Comparison of ENCODE assay signal across 1 cellular context in the genomic region with DNA sequence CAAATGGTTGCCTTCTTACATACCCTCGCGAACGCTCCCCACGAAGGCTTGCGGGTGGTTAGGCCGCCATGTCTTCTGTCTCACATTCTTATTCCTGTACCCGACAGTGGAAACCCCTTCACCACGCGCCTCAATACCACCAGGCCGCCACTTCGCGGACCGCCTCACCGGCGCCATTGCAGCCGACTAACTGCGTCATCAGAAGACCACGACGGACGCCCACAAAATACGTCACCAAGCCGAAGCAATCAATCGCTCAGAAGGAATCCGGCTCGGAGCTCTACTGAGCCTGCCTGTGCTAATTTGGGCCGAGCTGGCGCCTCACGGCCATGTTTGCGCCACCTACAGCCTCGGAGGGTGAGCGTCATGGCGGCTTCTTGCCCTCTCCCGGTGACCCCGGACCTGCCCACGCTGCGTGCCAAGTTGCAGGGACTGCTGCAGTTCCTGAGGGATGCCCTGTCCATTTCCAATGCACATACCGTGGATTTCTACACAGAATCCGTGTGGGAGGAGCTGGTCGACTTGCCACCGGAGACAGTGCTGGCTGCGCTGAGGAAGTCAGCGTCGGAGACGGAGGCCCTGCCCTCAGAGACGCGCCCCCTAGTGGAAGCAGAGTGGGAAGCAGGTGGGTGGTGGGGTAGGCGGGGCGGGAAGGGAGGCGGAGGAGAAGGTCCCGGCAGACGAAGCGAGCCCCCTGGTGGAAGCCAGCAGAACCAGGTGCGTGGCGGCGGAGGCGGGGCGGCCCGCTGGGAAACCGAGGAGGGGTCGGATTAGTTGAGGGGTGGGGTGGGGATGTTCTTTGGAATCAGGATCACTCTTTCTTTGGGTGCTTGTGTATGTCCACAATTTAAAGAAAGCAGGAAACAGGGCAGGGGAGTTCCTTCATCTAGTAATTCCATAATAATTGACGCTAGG.
A peak's percentile ranks its signal among the peaks of the same experiment; 100 is the strongest.
TF ChIP-seq lines count a peak whose summit lies in the region.

CCDC59 (minus strand) TSS at position 188 of the 915 bp plus-strand sequence; CDS start at position 177, 11 bp downstream.
METTL25 (plus strand) TSS at position 330 of the 915 bp plus-strand sequence; CDS start at position 367, 37 bp downstream.

TF ChIP-seq in HepG2, 621 proteins besides CTCF, POLR2A, EP300 and RAD21 (continued from another document and continues in another):
- TF ChIP-seq AKNA (CRISPR knock-in tag; IDR thresholded peaks at IDR 0.05; ENCODE audit: borderline replicate concordance), result peak; percentile 62; the same call in 1 of the 2 replicates
- peak; percentile 98 for TF ChIP-seq ZHX2 (IDR thresholded peaks at IDR 0.05; ENCODE audit: low read depth)
- TF ChIP-seq ZHX2 (CRISPR knock-in tag; IDR thresholded peaks at IDR 0.05; ENCODE audit: borderline replicate concordance), result 0 out of 2 replicates have a peak, but pooled peaks have one; percentile 68
- TF ChIP-seq RBFOX2 (IDR thresholded peaks at IDR 0.05; ENCODE audit: low read depth, low read length), result peak; percentile 94
- TF ChIP-seq MXI1 (IDR thresholded peaks at IDR 0.05; ENCODE audit: borderline replicate concordance, low read depth, low read length), result peak; percentile 54; the same call in 1 of the 3 replicates
- TF ChIP-seq NR2F1 (CRISPR knock-in tag; IDR thresholded peaks at IDR 0.05), result peak; percentile 86 to 91
- TF ChIP-seq ZNF747 (CRISPR knock-in tag; IDR thresholded peaks at IDR 0.05; ENCODE audit: borderline replicate concordance), result no peak; the same call in 1 of the 2 replicates
- TF ChIP-seq ZNF576 (CRISPR knock-in tag; IDR thresholded peaks at IDR 0.05), result peak; percentile 83; the same call in 1 of the 2 replicates
- TF ChIP-seq ZNF770 (CRISPR knock-in tag; IDR thresholded peaks at IDR 0.05), result 0 out of 2 replicates have a peak, but pooled peaks have one; percentile 44
- TF ChIP-seq MTA1 (CRISPR knock-in tag; IDR thresholded peaks at IDR 0.05; ENCODE audit: borderline replicate concordance), result peak; percentile 89; the same call in 1 of the 2 replicates
- peak; percentile 91 for TF ChIP-seq SRSF1 (optimal IDR thresholded peaks at IDR 0.05; ENCODE audit: low read depth, low read length)
- TF ChIP-seq ZNF180 (CRISPR knock-in tag; IDR thresholded peaks at IDR 0.05; ENCODE audit: borderline replicate concordance, low read depth), result peak; percentile 81; the same call in 1 of the 2 replicates
- TF ChIP-seq HCFC1 (IDR thresholded peaks at IDR 0.05; ENCODE audit: low read depth, low read length), result peak; percentile 93
- peak; percentile 100 for TF ChIP-seq ATF1 (CRISPR knock-in tag; IDR thresholded peaks at IDR 0.05)
- no peak for TF ChIP-seq ZNF296 (CRISPR knock-in tag; conservative IDR thresholded peaks at IDR 0.05)
- peak; percentile 26; the same call in 1 of the 2 replicates for TF ChIP-seq LRRFIP1 (CRISPR knock-in tag; conservative IDR thresholded peaks at IDR 0.05)
- TF ChIP-seq ZNF382 (CRISPR knock-in tag; IDR thresholded peaks at IDR 0.05; ENCODE audit: borderline replicate concordance), result no peak
- TF ChIP-seq ZKSCAN1 (IDR thresholded peaks at IDR 0.05; ENCODE audit: low read length), result peak; percentile 82
- peak; percentile 94 for TF ChIP-seq ERF (CRISPR knock-in tag; IDR thresholded peaks at IDR 0.05)
- TF ChIP-seq REL (CRISPR knock-in tag; conservative IDR thresholded peaks at IDR 0.05), result no peak
- TF ChIP-seq KDM5A (IDR thresholded peaks at IDR 0.05; ENCODE audit: borderline replicate concordance, low read length), result peak; percentile 100
- 0 out of 2 replicates have a peak, but pooled peaks have one; percentile 57 for TF ChIP-seq PAX8 (CRISPR knock-in tag; IDR thresholded peaks at IDR 0.05; ENCODE audit: borderline replicate concordance)
- no peak for TF ChIP-seq ZNF512 (CRISPR knock-in tag; IDR thresholded peaks at IDR 0.05)
- TF ChIP-seq ZFP41 (CRISPR knock-in tag; IDR thresholded peaks at IDR 0.05; ENCODE audit: borderline replicate concordance), result 0 out of 2 replicates have a peak, but pooled peaks have one; percentile 82
- TF ChIP-seq ZNF292 (CRISPR knock-in tag; IDR thresholded peaks at IDR 0.05; ENCODE audit: borderline replicate concordance, low read depth), result peak; percentile 59; the same call in 1 of the 2 replicates
- peak; percentile 91 for TF ChIP-seq ZNF230 (CRISPR knock-in tag; IDR thresholded peaks at IDR 0.05)
- TF ChIP-seq ISX (CRISPR knock-in tag; conservative IDR thresholded peaks at IDR 0.05), result 0 out of 2 replicates have a peak, but pooled peaks have one; percentile 57
- no peak for TF ChIP-seq RORA (CRISPR knock-in tag; IDR thresholded peaks at IDR 0.05)
- peak; percentile 76; the same call in 1 of the 2 replicates for TF ChIP-seq GFI1 (CRISPR knock-in tag; IDR thresholded peaks at IDR 0.05; ENCODE audit: borderline replicate concordance)
- TF ChIP-seq, protein P1, sequence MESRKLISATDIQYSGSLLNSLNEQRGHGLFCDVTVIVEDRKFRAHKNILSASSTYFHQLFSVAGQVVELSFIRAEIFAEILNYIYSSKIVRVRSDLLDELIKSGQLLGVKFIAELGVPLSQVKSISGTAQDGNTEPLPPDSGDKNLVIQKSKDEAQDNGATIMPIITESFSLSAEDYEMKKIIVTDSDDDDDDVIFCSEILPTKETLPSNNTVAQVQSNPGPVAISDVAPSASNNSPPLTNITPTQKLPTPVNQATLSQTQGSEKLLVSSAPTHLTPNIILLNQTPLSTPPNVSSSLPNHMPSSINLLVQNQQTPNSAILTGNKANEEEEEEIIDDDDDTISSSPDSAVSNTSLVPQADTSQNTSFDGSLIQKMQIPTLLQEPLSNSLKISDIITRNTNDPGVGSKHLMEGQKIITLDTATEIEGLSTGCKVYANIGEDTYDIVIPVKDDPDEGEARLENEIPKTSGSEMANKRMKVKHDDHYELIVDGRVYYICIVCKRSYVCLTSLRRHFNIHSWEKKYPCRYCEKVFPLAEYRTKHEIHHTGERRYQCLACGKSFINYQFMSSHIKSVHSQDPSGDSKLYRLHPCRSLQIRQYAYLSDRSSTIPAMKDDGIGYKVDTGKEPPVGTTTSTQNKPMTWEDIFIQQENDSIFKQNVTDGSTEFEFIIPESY (CRISPR knock-in tag; IDR thresholded peaks at IDR 0.05), result peak; percentile 12; the same call in 1 of the 2 replicates
- TF ChIP-seq NFKB2 (CRISPR knock-in tag; IDR thresholded peaks at IDR 0.05; ENCODE audit: borderline replicate concordance), result peak; percentile 72; the same call in 1 of the 2 replicates
- peak; percentile 95 for TF ChIP-seq TEAD3 (CRISPR knock-in tag; optimal IDR thresholded peaks at IDR 0.05; ENCODE audit: borderline replicate concordance)
